9 cellular contexts compared by ENCODE assay signal in genomic region chr1:58884706-58885661, GRCh38.
A peak's percentile ranks its signal among the peaks of the same experiment; 100 is the strongest.
DNase-seq lines count a peak whose midpoint lies in the region; ATAC-seq, FAIRE-seq and TF ChIP-seq lines count a peak whose summit lies in the region.
"Had no signal": no experiment of that assay in that cellular context is flagged by ENCODE, and none has a peak within 500 bp of the region (broad histone marks: within the 10 kb centered on the region; RNA-seq: fewer than 3 reads in every experiment).

No MANE protein-coding gene starts in this region.

- FAIRE-seq in small intestine (lab: Jason Lieb, UNC) = no peak
- FAIRE-seq in RCC 7860 (lab: Jason Lieb, UNC) = no peak

- no peak for TF ChIP-seq CTCF in fibroblast of the aortic adventitia (IDR thresholded peaks at IDR 0.05; ENCODE audit: insufficient read depth, low read length)
- TF ChIP-seq CTCF in BE2C (IDR thresholded peaks at IDR 0.05; ENCODE audit: low read depth, low read length) = no peak

- peak overlapping the region; percentile 77 for H3K27ac ChIP-seq in small intestine (ENCODE audit: low read depth in 1 of 2, low read length in 1 of 2)

- 13 to 49% (median 26%) methylated on average over 8 of the region's 8 CpGs for WGBS in small intestine, 3 donors

- H3K27me3 ChIP-seq in small intestine (ENCODE audit: control insufficient read depth in 2 of 2, insufficient read depth in 2 of 2, low read length in 2 of 2) (no peaks in the 10 kb centered on the region), BE2C (no peaks in the 10 kb centered on the region)

- H3K4me1 ChIP-seq in small intestine (ENCODE audit: control insufficient read depth in 2 of 2, insufficient read depth in 1 of 2, low read depth in 1 of 2, low read length in 1 of 2) (peaks cover 14% of the 10 kb centered on the region in 2 donors), BE2C (no peaks in the 10 kb centered on the region)

- DNase-seq in HT-29 (ENCODE audit: low spot score) (peak; percentile 95), NCI-H774 (lab: John Stamatoyannopoulos, UW) (peak; percentile 86), fibroblast of the aortic adventitia (ENCODE audit: low read depth) (peak; percentile 70), small intestine (peak; percentile 97), BE2C (no peak), RCC 7860 (ENCODE audit: low spot score) (no peak)
- DNase-seq: islet precursor cell had no signal

- no peaks in the 10 kb centered on the region for H3K9me3 ChIP-seq in small intestine (ENCODE audit: control insufficient read depth, low read depth)
- H3K9me3 ChIP-seq in BE2C = no peaks in the 10 kb centered on the region

- H3K4me3 ChIP-seq in fibroblast of the aortic adventitia (ENCODE audit: low read depth, low read length) (no peak overlapping the region), small intestine (ENCODE audit: low read depth in 1 of 2, low read length in 2 of 2) (no peak overlapping the region), BE2C (ENCODE audit: low read depth, low read length) (no peak overlapping the region)

- no peak for ATAC-seq in HG03469 (IDR thresholded peaks at IDR 0.05; ENCODE audit: unreplicated experiment)
- ATAC-seq in HG03439 (IDR thresholded peaks at IDR 0.05; ENCODE audit: unreplicated experiment) = no peak

- H3K36me3 ChIP-seq in small intestine (ENCODE audit: control insufficient read depth in 2 of 2, insufficient read depth in 2 of 2, low read length in 2 of 2) (no peaks in the 10 kb centered on the region), BE2C (no peaks in the 10 kb centered on the region)

Comparison
In these comparisons a context has a peak if more than half of its experiments do, and no peak if none do; other contexts are left out.
1. DNase-seq: peak in HT-29 (single experiment), NCI-H774 (single experiment), fibroblast of the aortic adventitia (single experiment) and small intestine (single experiment); none in BE2C (single experiment) and RCC 7860 (single experiment).